Comparison of ENCODE assay signal across 8 cellular contexts in genomic region chr5:149317281-149318048, GRCh38. TPM values are rescaled to one million over a fixed set of nuclear protein-coding genes. Genes with fewer than 3 reads are reported as not detected.
A peak's percentile ranks its signal among the peaks of the same experiment; 100 is the strongest.
DNase-seq lines count a peak whose midpoint lies in the region; ATAC-seq, FAIRE-seq and TF ChIP-seq lines count a peak whose summit lies in the region.

No MANE protein-coding gene starts in this region.

- no peaks in the 10 kb centered on the region for H3K79me2 ChIP-seq in KMS-11 (ENCODE audit: insufficient read depth, low read depth)

- no peak overlapping the region for H3K9ac ChIP-seq in KMS-11

- no peaks in the 10 kb centered on the region for H3K27me3 ChIP-seq in KMS-11 (ENCODE audit: insufficient read depth, low read depth)

- no peaks in the 10 kb centered on the region for H3K27me3 Mint-ChIP-seq in Calu3 (ENCODE audit: unreplicated experiment)
- H3K27me3 Mint-ChIP-seq in mesothelial cell of epicardium (ENCODE audit: low read depth), result no peaks in the 10 kb centered on the region

- intact Hi-C loops in Calu3 (cut with micrococcal nuclease; ENCODE audit: unreplicated experiment), result loop anchor here (1.0 to 5.0 kb wide), 4 partner anchors 50 to 245 kb away; no protein-coding TSS in a partner anchor

- H3K4me3 Mint-ChIP-seq in Calu3 (ENCODE audit: low read depth, unreplicated experiment) (no peak overlapping the region), mesothelial cell of epicardium (no peak overlapping the region)

- no peak overlapping the region for H3K27ac ChIP-seq in KMS-11

- no peak overlapping the region for H3K27ac Mint-ChIP-seq in Calu3 (ENCODE audit: unreplicated experiment)
- H3K27ac Mint-ChIP-seq in mesothelial cell of epicardium, result peak overlapping the region; percentile 56

- DNase-seq in Calu3 (peak; percentile 44), mesothelial cell of epicardium (ENCODE audit: low spot score in 2 of 2, unreplicated experiment in 2 of 2) (no peak), GOT3 (lab: John Stamatoyannopoulos, UW) (no peak)

- H2AFZ ChIP-seq in KMS-11 (ENCODE audit: low read depth), result peak overlapping the region; percentile 64

- BruUV-seq in Calu3 (replicated peaks; lab: Mats Ljungman, UMichigan), result no TSS peak

- CTCF ChIA-PET in Calu3 (lab: Charles Lee), result interaction anchor here (0.7 to 1.3 kb wide), 8 partner anchors 18 to 111 kb away, joined by 3 to 9 read pairs (median 3); partner anchors contain the start of gene PCYOX1L

- H3K9me3 Mint-ChIP-seq in Calu3 (ENCODE audit: low read depth, unreplicated experiment) (no peaks in the 10 kb centered on the region), mesothelial cell of epicardium (no peaks in the 10 kb centered on the region)

- peaks cover 5% of the 10 kb centered on the region for H3K36me3 Mint-ChIP-seq in Calu3 (ENCODE audit: insufficient read depth, unreplicated experiment)
- H3K36me3 Mint-ChIP-seq in mesothelial cell of epicardium, result no peaks in the 10 kb centered on the region

- no peaks in the 10 kb centered on the region for H3K4me1 ChIP-seq in KMS-11 (ENCODE audit: low read depth, poor library complexity, severe bottlenecking)

- peak; percentile 55 for ATAC-seq in GM19035 (IDR thresholded peaks at IDR 0.05; ENCODE audit: unreplicated experiment)
- ATAC-seq in SK-N-SH treated with all-trans-retinoic acid at 6 μM for 48 hours, result peak; percentile 61
- ATAC-seq in GM21528 (IDR thresholded peaks at IDR 0.05; ENCODE audit: low FRiP score, unreplicated experiment), result no peak

- no peaks in the 10 kb centered on the region for H4K20me1 ChIP-seq in KMS-11 (ENCODE audit: insufficient read depth)

- FAIRE-seq in colon (lab: Jason Lieb, UNC), result peak; percentile 14

- TF ChIP-seq CTCF in Calu3 (IDR thresholded peaks at IDR 0.05; ENCODE audit: unreplicated experiment), result peak; percentile 65
- peak; percentile 53 for TF ChIP-seq CTCF in KMS-11 (conservative IDR thresholded peaks at IDR 0.05; ENCODE audit: low read depth, low read length)
- peak; percentile 80 for TF ChIP-seq CTCF in mesothelial cell of epicardium (IDR thresholded peaks at IDR 0.05; ENCODE audit: unreplicated experiment)

- no peak overlapping the region for H3K4me3 ChIP-seq in KMS-11 (IDR thresholded peaks at IDR 0.05; ENCODE audit: insufficient read depth, low read depth, low read length)

- H3K4me1 Mint-ChIP-seq in Calu3 (ENCODE audit: low read depth, unreplicated experiment), result peaks cover 15% of the 10 kb centered on the region
- H3K4me1 Mint-ChIP-seq in mesothelial cell of epicardium, result peaks cover 20% of the 10 kb centered on the region

- H3K36me3 ChIP-seq in KMS-11 (ENCODE audit: insufficient read depth), result no peaks in the 10 kb centered on the region

- H3K4me2 ChIP-seq in KMS-11, result no peak overlapping the region

TF ChIP-seq in SK-N-SH treated with all-trans-retinoic acid at 6 μM for 48 hours, 23 proteins besides CTCF, POLR2A, EP300 and RAD21:
- TF ChIP-seq ZNF565 (CRISPR knock-in tag; conservative IDR thresholded peaks at IDR 0.05; ENCODE audit: low read depth) (no peak), ZNF8 (CRISPR knock-in tag; IDR thresholded peaks at IDR 0.05) (no peak), TOX (CRISPR knock-in tag; IDR thresholded peaks at IDR 0.05; ENCODE audit: borderline replicate concordance) (no peak), GLIS3 (CRISPR knock-in tag; IDR thresholded peaks at IDR 0.05) (no peak), PPARA (CRISPR knock-in tag; IDR thresholded peaks at IDR 0.05; ENCODE audit: borderline replicate concordance) (no peak), CSDC2 (CRISPR knock-in tag; IDR thresholded peaks at IDR 0.05) (no peak), OSR1 (CRISPR knock-in tag; IDR thresholded peaks at IDR 0.05) (no peak), ZC3H10 (CRISPR knock-in tag; IDR thresholded peaks at IDR 0.05) (no peak), ZFP3 (CRISPR knock-in tag; IDR thresholded peaks at IDR 0.05) (no peak), BACH2 (CRISPR knock-in tag; IDR thresholded peaks at IDR 0.05; ENCODE audit: borderline replicate concordance) (no peak), ISL1 (CRISPR knock-in tag; IDR thresholded peaks at IDR 0.05) (no peak), CSRNP3 (CRISPR knock-in tag; IDR thresholded peaks at IDR 0.05) (no peak), ARNTL (CRISPR knock-in tag; IDR thresholded peaks at IDR 0.05; ENCODE audit: borderline replicate concordance, low read depth) (no peak)
- TF ChIP-seq, protein P1, sequence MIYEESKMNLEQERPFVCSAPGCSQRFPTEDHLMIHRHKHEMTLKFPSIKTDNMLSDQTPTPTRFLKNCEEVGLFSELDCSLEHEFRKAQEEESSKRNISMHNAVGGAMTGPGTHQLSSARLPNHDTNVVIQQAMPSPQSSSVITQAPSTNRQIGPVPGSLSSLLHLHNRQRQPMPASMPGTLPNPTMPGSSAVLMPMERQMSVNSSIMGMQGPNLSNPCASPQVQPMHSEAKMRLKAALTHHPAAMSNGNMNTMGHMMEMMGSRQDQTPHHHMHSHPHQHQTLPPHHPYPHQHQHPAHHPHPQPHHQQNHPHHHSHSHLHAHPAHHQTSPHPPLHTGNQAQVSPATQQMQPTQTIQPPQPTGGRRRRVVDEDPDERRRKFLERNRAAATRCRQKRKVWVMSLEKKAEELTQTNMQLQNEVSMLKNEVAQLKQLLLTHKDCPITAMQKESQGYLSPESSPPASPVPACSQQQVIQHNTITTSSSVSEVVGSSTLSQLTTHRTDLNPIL (CRISPR knock-in tag; IDR thresholded peaks at IDR 0.05; ENCODE audit: low read depth), result no peak
- TF ChIP-seq, protein P2, sequence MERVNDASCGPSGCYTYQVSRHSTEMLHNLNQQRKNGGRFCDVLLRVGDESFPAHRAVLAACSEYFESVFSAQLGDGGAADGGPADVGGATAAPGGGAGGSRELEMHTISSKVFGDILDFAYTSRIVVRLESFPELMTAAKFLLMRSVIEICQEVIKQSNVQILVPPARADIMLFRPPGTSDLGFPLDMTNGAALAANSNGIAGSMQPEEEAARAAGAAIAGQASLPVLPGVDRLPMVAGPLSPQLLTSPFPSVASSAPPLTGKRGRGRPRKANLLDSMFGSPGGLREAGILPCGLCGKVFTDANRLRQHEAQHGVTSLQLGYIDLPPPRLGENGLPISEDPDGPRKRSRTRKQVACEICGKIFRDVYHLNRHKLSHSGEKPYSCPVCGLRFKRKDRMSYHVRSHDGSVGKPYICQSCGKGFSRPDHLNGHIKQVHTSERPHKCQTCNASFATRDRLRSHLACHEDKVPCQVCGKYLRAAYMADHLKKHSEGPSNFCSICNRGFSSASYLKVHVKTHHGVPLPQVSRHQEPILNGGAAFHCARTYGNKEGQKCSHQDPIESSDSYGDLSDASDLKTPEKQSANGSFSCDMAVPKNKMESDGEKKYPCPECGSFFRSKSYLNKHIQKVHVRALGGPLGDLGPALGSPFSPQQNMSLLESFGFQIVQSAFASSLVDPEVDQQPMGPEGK (CRISPR knock-in tag; IDR thresholded peaks at IDR 0.05; ENCODE audit: borderline replicate concordance), result no peak
- TF ChIP-seq, protein P3, sequence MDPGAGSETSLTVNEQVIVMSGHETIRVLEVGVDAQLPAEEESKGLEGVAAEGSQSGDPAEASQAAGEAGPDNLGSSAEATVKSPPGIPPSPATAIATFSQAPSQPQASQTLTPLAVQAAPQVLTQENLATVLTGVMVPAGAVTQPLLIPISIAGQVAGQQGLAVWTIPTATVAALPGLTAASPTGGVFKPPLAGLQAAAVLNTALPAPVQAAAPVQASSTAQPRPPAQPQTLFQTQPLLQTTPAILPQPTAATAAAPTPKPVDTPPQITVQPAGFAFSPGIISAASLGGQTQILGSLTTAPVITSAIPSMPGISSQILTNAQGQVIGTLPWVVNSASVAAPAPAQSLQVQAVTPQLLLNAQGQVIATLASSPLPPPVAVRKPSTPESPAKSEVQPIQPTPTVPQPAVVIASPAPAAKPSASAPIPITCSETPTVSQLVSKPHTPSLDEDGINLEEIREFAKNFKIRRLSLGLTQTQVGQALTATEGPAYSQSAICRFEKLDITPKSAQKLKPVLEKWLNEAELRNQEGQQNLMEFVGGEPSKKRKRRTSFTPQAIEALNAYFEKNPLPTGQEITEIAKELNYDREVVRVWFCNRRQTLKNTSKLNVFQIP (CRISPR knock-in tag; IDR thresholded peaks at IDR 0.05; ENCODE audit: borderline replicate concordance, low read depth), result no peak
TF ChIP-seq in SK-N-SH treated with all-trans-retinoic acid at 6 μM for 48 hours: peak in this region for 0.

RNA-seq across cellular contexts. Expression of gene GRPEL2, which starts 27.8 kb away (rescaled TPM):
- total RNA-seq in Calu3 (2022) (28.2 and 31.0 TPM in 2 replicates), mesothelial cell of epicardium (13.9 to 15.4 TPM (median 14.9 TPM) in 3 replicates)

RNA-seq across cellular contexts. Expression of gene PCYOX1L, which starts 40.4 kb away (rescaled TPM):
- total RNA-seq in Calu3 (2022) (29.2 and 29.9 TPM in 2 replicates), mesothelial cell of epicardium (23.2 to 23.6 TPM (median 23.5 TPM) in 3 replicates)

RNA-seq across cellular contexts. Expression of gene AFAP1L1, which starts 45.8 kb away (rescaled TPM):
- total RNA-seq in Calu3 (2022), result 7.8 and 10.3 TPM in 2 replicates
- total RNA-seq in mesothelial cell of epicardium, result 0.22 to 0.63 TPM (median 0.36 TPM) in 3 replicates
